In the genomic region with DNA sequence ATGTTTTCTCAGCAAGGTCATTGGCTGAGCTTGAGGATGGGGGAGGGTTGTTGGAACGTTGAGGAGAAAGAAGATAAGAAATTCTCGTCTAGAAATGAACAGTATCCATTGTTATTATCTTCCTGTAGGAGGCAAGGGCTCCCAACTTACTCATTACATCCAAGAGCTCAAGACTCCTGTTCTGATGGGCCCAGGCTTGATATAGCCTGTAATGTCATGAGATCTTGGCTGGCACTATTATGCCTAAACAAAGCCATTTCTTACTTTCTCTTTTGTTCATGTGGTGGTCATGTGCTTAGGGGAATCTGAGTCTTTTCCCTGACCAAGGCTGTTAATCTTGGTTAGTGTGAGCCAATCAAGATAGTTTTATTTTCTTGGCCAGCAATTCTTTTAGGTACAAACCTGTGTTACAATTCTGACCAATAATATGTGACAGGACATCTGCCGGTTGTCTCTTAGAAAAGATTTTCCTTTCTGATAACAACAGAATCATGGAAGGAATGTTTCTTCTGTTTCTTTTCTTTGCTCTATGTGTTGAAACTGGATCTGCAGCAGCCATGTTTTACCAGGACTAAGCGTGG, we compare ENCODE assay signal across 1 cellular context.
TF ChIP-seq lines count a peak whose summit lies in the region.

No MANE protein-coding gene starts in this region.

TF ChIP-seq in K562, 482 proteins besides CTCF, POLR2A, EP300 and RAD21 (continues in another document):
- TF ChIP-seq, protein P1, sequence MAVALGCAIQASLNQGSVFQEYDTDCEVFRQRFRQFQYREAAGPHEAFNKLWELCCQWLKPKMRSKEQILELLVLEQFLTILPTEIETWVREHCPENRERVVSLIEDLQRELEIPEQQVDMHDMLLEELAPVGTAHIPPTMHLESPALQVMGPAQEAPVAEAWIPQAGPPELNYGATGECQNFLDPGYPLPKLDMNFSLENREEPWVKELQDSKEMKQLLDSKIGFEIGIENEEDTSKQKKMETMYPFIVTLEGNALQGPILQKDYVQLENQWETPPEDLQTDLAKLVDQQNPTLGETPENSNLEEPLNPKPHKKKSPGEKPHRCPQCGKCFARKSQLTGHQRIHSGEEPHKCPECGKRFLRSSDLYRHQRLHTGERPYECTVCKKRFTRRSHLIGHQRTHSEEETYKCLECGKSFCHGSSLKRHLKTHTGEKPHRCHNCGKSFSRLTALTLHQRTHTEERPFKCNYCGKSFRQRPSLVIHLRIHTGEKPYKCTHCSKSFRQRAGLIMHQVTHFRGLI (CRISPR knock-in tag; IDR thresholded peaks at IDR 0.05) = peak; percentile 39; the same call in 1 of the 2 replicates
- TF ChIP-seq, protein P2, sequence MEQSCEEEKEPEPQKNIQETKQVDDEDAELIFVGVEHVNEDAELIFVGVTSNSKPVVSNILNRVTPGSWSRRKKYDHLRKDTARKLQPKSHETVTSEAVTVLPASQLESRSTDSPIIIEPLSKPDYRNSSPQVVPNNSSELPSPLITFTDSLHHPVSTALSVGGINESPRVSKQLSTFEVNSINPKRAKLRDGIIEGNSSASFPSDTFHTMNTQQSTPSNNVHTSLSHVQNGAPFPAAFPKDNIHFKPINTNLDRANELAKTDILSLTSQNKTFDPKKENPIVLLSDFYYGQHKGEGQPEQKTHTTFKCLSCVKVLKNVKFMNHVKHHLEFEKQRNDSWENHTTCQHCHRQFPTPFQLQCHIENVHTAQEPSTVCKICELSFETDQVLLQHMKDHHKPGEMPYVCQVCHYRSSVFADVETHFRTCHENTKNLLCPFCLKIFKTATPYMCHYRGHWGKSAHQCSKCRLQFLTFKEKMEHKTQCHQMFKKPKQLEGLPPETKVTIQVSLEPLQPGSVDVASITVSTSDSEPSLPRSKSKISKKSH (CRISPR knock-in tag; IDR thresholded peaks at IDR 0.05) = no peak
- TF ChIP-seq, protein P3, sequence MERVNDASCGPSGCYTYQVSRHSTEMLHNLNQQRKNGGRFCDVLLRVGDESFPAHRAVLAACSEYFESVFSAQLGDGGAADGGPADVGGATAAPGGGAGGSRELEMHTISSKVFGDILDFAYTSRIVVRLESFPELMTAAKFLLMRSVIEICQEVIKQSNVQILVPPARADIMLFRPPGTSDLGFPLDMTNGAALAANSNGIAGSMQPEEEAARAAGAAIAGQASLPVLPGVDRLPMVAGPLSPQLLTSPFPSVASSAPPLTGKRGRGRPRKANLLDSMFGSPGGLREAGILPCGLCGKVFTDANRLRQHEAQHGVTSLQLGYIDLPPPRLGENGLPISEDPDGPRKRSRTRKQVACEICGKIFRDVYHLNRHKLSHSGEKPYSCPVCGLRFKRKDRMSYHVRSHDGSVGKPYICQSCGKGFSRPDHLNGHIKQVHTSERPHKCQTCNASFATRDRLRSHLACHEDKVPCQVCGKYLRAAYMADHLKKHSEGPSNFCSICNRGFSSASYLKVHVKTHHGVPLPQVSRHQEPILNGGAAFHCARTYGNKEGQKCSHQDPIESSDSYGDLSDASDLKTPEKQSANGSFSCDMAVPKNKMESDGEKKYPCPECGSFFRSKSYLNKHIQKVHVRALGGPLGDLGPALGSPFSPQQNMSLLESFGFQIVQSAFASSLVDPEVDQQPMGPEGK (CRISPR knock-in tag; IDR thresholded peaks at IDR 0.05; ENCODE audit: borderline replicate concordance) = peak; percentile 16; the same call in 1 of the 2 replicates
- TF ChIP-seq GATA2 (CRISPR knock-in tag; IDR thresholded peaks at IDR 0.05) (peak; percentile 43; the same call in 1 of the 2 replicates), CREM (IDR thresholded peaks at IDR 0.05; ENCODE audit: low read depth) (no peak), HMGN3 (IDR thresholded peaks at IDR 0.05; ENCODE audit: borderline replicate concordance, extremely low read depth, insufficient read length, low read depth, low read length) (no peak), ZNF668 (CRISPR knock-in tag; IDR thresholded peaks at IDR 0.05) (0 out of 2 replicates have a peak, but pooled peaks have one; percentile 11), HNRNPL (IDR thresholded peaks at IDR 0.05; ENCODE audit: low read depth, low read length) (no peak), MCM3 (IDR thresholded peaks at IDR 0.05) (no peak), ARID1B (IDR thresholded peaks at IDR 0.05) (peak; percentile 25; the same call in 1 of the 2 replicates), TAL1 (IDR thresholded peaks at IDR 0.05) (no peak), CXXC5 (CRISPR knock-in tag; IDR thresholded peaks at IDR 0.05) (peak; percentile 61), ELF2 (CRISPR knock-in tag; IDR thresholded peaks at IDR 0.05) (peak; percentile 34; the same call in 1 of the 2 replicates), SMARCC2 (IDR thresholded peaks at IDR 0.05; ENCODE audit: low read depth) (no peak), TEAD2 (tag; IDR thresholded peaks at IDR 0.05) (no peak; the same call in 1 of the 2 replicates), ZBTB17 (CRISPR knock-in tag; IDR thresholded peaks at IDR 0.05) (peak; percentile 73)
- TF ChIP-seq, protein P4, sequence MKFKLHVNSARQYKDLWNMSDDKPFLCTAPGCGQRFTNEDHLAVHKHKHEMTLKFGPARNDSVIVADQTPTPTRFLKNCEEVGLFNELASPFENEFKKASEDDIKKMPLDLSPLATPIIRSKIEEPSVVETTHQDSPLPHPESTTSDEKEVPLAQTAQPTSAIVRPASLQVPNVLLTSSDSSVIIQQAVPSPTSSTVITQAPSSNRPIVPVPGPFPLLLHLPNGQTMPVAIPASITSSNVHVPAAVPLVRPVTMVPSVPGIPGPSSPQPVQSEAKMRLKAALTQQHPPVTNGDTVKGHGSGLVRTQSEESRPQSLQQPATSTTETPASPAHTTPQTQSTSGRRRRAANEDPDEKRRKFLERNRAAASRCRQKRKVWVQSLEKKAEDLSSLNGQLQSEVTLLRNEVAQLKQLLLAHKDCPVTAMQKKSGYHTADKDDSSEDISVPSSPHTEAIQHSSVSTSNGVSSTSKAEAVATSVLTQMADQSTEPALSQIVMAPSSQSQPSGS (CRISPR knock-in tag; IDR thresholded peaks at IDR 0.05) = no peak
- TF ChIP-seq, protein P5, sequence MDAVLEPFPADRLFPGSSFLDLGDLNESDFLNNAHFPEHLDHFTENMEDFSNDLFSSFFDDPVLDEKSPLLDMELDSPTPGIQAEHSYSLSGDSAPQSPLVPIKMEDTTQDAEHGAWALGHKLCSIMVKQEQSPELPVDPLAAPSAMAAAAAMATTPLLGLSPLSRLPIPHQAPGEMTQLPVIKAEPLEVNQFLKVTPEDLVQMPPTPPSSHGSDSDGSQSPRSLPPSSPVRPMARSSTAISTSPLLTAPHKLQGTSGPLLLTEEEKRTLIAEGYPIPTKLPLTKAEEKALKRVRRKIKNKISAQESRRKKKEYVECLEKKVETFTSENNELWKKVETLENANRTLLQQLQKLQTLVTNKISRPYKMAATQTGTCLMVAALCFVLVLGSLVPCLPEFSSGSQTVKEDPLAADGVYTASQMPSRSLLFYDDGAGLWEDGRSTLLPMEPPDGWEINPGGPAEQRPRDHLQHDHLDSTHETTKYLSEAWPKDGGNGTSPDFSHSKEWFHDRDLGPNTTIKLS (IDR thresholded peaks at IDR 0.05; ENCODE audit: borderline replicate concordance, low read depth) = no peak
- TF ChIP-seq, protein P6, sequence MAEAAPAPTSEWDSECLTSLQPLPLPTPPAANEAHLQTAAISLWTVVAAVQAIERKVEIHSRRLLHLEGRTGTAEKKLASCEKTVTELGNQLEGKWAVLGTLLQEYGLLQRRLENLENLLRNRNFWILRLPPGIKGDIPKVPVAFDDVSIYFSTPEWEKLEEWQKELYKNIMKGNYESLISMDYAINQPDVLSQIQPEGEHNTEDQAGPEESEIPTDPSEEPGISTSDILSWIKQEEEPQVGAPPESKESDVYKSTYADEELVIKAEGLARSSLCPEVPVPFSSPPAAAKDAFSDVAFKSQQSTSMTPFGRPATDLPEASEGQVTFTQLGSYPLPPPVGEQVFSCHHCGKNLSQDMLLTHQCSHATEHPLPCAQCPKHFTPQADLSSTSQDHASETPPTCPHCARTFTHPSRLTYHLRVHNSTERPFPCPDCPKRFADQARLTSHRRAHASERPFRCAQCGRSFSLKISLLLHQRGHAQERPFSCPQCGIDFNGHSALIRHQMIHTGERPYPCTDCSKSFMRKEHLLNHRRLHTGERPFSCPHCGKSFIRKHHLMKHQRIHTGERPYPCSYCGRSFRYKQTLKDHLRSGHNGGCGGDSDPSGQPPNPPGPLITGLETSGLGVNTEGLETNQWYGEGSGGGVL (CRISPR knock-in tag; IDR thresholded peaks at IDR 0.05) = no peak
- TF ChIP-seq, protein P7, sequence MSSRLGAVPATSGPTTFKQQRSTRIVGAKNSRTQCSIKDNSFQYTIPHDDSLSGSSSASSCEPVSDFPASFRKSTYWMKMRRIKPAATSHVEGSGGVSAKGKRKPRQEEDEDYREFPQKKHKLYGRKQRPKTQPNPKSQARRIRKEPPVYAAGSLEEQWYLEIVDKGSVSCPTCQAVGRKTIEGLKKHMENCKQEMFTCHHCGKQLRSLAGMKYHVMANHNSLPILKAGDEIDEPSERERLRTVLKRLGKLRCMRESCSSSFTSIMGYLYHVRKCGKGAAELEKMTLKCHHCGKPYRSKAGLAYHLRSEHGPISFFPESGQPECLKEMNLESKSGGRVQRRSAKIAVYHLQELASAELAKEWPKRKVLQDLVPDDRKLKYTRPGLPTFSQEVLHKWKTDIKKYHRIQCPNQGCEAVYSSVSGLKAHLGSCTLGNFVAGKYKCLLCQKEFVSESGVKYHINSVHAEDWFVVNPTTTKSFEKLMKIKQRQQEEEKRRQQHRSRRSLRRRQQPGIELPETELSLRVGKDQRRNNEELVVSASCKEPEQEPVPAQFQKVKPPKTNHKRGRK (tag; IDR thresholded peaks at IDR 0.05) = no peak
- TF ChIP-seq, protein P8, sequence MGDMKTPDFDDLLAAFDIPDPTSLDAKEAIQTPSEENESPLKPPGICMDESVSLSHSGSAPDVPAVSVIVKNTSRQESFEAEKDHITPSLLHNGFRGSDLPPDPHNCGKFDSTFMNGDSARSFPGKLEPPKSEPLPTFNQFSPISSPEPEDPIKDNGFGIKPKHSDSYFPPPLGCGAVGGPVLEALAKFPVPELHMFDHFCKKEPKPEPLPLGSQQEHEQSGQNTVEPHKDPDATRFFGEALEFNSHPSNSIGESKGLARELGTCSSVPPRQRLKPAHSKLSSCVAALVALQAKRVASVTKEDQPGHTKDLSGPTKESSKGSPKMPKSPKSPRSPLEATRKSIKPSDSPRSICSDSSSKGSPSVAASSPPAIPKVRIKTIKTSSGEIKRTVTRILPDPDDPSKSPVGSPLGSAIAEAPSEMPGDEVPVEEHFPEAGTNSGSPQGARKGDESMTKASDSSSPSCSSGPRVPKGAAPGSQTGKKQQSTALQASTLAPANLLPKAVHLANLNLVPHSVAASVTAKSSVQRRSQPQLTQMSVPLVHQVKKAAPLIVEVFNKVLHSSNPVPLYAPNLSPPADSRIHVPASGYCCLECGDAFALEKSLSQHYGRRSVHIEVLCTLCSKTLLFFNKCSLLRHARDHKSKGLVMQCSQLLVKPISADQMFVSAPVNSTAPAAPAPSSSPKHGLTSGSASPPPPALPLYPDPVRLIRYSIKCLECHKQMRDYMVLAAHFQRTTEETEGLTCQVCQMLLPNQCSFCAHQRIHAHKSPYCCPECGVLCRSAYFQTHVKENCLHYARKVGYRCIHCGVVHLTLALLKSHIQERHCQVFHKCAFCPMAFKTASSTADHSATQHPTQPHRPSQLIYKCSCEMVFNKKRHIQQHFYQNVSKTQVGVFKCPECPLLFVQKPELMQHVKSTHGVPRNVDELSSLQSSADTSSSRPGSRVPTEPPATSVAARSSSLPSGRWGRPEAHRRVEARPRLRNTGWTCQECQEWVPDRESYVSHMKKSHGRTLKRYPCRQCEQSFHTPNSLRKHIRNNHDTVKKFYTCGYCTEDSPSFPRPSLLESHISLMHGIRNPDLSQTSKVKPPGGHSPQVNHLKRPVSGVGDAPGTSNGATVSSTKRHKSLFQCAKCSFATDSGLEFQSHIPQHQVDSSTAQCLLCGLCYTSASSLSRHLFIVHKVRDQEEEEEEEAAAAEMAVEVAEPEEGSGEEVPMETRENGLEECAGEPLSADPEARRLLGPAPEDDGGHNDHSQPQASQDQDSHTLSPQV (IDR thresholded peaks at IDR 0.05) = peak; percentile 93
- TF ChIP-seq, protein P9, sequence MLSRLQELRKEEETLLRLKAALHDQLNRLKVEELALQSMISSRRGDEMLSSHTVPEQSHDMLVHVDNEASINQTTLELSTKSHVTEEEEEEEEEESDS (CRISPR knock-in tag; IDR thresholded peaks at IDR 0.05) = no peak
